ENCODE assay signal across 20 cellular contexts in genomic region chrX:3443186-3443585, GRCh38.
DNase-seq lines count a peak whose midpoint lies in the region; ATAC-seq and TF ChIP-seq lines count a peak whose summit lies in the region.
"Had no signal": no experiment of that assay in that cellular context is flagged by ENCODE, and none has a peak within 500 bp of the region (broad histone marks: within the 10 kb centered on the region; RNA-seq: fewer than 3 reads in every experiment).

No MANE protein-coding gene starts in this region.

- H3K36me3 ChIP-seq in SK-N-SH (replicated peaks in 1 of 2; ENCODE audit: control insufficient read depth in 1 of 2, insufficient read depth in 2 of 2, low read length in 1 of 2) = no peaks in the 10 kb centered on the region
- H3K36me3 ChIP-seq: HAP-1 had no signal

- H3K36me3 Mint-ChIP-seq in naive thymus-derived CD8-positive, alpha-beta T cell = peaks cover 0 to 5% (median 0%) of the 10 kb centered on the region in 3 donors

- no peak overlapping the region for H3K27ac ChIP-seq in right cardiac atrium (ENCODE audit: low read length)
- H3K27ac ChIP-seq in SK-N-SH (ENCODE audit: low read depth in 2 of 2, low read length in 1 of 2) = no peak overlapping the region
- H3K27ac ChIP-seq: A549, GM23248 had no signal

- H4K20me1 ChIP-seq in SK-N-SH (ENCODE audit: insufficient read depth) = no peaks in the 10 kb centered on the region

- no peak overlapping the region for H2AFZ ChIP-seq in SK-N-SH (ENCODE audit: low read depth)
- H2AFZ ChIP-seq: GM23248 had no signal

- H3K27ac Mint-ChIP-seq in naive thymus-derived CD8-positive, alpha-beta T cell = no peak overlapping the region
- H3K27ac Mint-ChIP-seq: CD4-positive, alpha-beta T cell had no signal

- no peaks in the 10 kb centered on the region for H3K79me2 ChIP-seq in SK-N-SH (ENCODE audit: insufficient read depth)

- H3K9me3 Mint-ChIP-seq in naive thymus-derived CD8-positive, alpha-beta T cell = peaks cover 0 to 15% (median 0%) of the 10 kb centered on the region in 9 donors
- H3K9me3 Mint-ChIP-seq: CD4-positive, alpha-beta T cell had no signal

- no peaks in the 10 kb centered on the region for H3K4me1 ChIP-seq in right cardiac atrium (ENCODE audit: control insufficient read depth, insufficient read depth, low read length)
- H3K4me1 ChIP-seq in SK-N-SH (ENCODE audit: control insufficient read depth in 1 of 2, insufficient read depth in 2 of 2, low read depth in 1 of 2, low read length in 1 of 2) = no peaks in the 10 kb centered on the region
- H3K4me1 ChIP-seq: A549, HAP-1 had no signal

- H3F3A ChIP-seq in SK-N-SH (replicated peaks; ENCODE audit: insufficient read depth) = no peaks in the 10 kb centered on the region

- CTCF ChIA-PET in SK-N-SH (lab: Yijun Ruan, JAX) = no interaction called here

- intact Hi-C loops in left ventricle myocardium superior (cut with micrococcal nuclease) = no loop called here
- intact Hi-C loops in right cardiac atrium (cut with DNase I) = no loop called here

- no peak overlapping the region for H3K4me2 ChIP-seq in SK-N-SH
- H3K4me2 ChIP-seq: A549 had no signal

- H3K9ac ChIP-seq in SK-N-SH = no peak overlapping the region
- H3K9ac ChIP-seq: GM23248 had no signal

- H3K27me3 ChIP-seq in right cardiac atrium (ENCODE audit: control insufficient read depth, insufficient read depth) (no peaks in the 10 kb centered on the region), SK-N-SH (ENCODE audit: insufficient read depth) (no peaks in the 10 kb centered on the region)

- H3K4me3 Mint-ChIP-seq in naive thymus-derived CD8-positive, alpha-beta T cell = no peak overlapping the region
- H3K4me3 Mint-ChIP-seq: CD4-positive, alpha-beta T cell had no signal

- 28% methylated on average over 4 of the region's 4 CpGs for WGBS in right cardiac atrium
- WGBS in SK-N-SH (ENCODE audit: low lambda C conversion rate) = 4% methylated on average over 4 of the region's 4 CpGs

- ATAC-seq in left ventricle myocardium superior (peak; percentile 37), right cardiac atrium (no peak)
- ATAC-seq in naive thymus-derived CD8-positive, alpha-beta T cell = no peak
- ATAC-seq: A549, HepG2, PC-3 had no signal

- no peak for DNase-seq in left ventricle myocardium superior
- DNase-seq in right cardiac atrium = no peak
- peak; percentile 95 for DNase-seq in NCI-H524 treated with DMSO at 0.1 percent for 48 hours (lab: John Stamatoyannopoulos, UW)
- DNase-seq in islet precursor cell = peak; percentile 60
- DNase-seq in nucleus accumbens (lab: John Stamatoyannopoulos, UW) = no peak
- DNase-seq in naive thymus-derived CD8-positive, alpha-beta T cell = no peak
- no peak for DNase-seq in SK-N-SH
- DNase-seq: CD4-positive, alpha-beta T cell; DMS79; GM23248; KBM-7; NCI-H1105 treated with DMSO at 0.1 percent for 48 hours; NCI-H187; NCI-H774; PC-3; RPMI8226; SHP77 treated with DMSO at 0.1 percent for 48 hours had no signal

- no peaks in the 10 kb centered on the region for H3K9me2 ChIP-seq in SK-N-SH

- peaks cover 0 to 8% (median 5%) of the 10 kb centered on the region in 5 donors for H3K27me3 Mint-ChIP-seq in naive thymus-derived CD8-positive, alpha-beta T cell
- H3K27me3 Mint-ChIP-seq: CD4-positive, alpha-beta T cell had no signal

- POLR2A ChIA-PET in naive thymus-derived CD8-positive, alpha-beta T cell (lab: Charles Lee) = no interaction called here
- POLR2A ChIA-PET in SK-N-SH (lab: Yijun Ruan, JAX) = no interaction called here

- H3K4me1 Mint-ChIP-seq in naive thymus-derived CD8-positive, alpha-beta T cell = no peaks in the 10 kb centered on the region

- no peak for TF ChIP-seq EP300 in SK-N-SH (IDR thresholded peaks at IDR 0.05; ENCODE audit: borderline replicate concordance in 1 of 2, low read depth in 1 of 2, low read length in 1 of 2)

- no peak for TF ChIP-seq RAD21 in SK-N-SH (IDR thresholded peaks at IDR 0.05; ENCODE audit: low read length)

- TF ChIP-seq CTCF in SK-N-SH (IDR thresholded peaks at IDR 0.05) = no peak

- H3K9me3 ChIP-seq in right cardiac atrium (ENCODE audit: control insufficient read depth, low read length) = no peaks in the 10 kb centered on the region
- no peaks in the 10 kb centered on the region for H3K9me3 ChIP-seq in SK-N-SH
- H3K9me3 ChIP-seq: A549, HAP-1 had no signal

- H3K4me3 ChIP-seq in right cardiac atrium (ENCODE audit: low read length) = no peak overlapping the region
- H3K4me3 ChIP-seq in SK-N-SH (ENCODE audit: low read depth in 2 of 2, low read length in 1 of 2) = no peak overlapping the region
- H3K4me3 ChIP-seq: A549, GM23248, HAP-1 had no signal

TF ChIP-seq in SK-N-SH, 30 proteins besides CTCF, POLR2A, EP300 and RAD21:
- TF ChIP-seq EZH2phosphoT487 (IDR thresholded peaks at IDR 0.05; ENCODE audit: borderline replicate concordance, low read depth) (no peak), MXI1 (IDR thresholded peaks at IDR 0.05; ENCODE audit: low read depth, low read length) (no peak), NRF1 (IDR thresholded peaks at IDR 0.05; ENCODE audit: low read depth, low read length) (no peak), GABPA (IDR thresholded peaks at IDR 0.05; ENCODE audit: low read depth) (no peak), TEAD4 (IDR thresholded peaks at IDR 0.05; ENCODE audit: borderline replicate concordance, insufficient read depth) (no peak), CHD2 (IDR thresholded peaks at IDR 0.05; ENCODE audit: low read length, partially characterized antibody) (no peak), REST (IDR thresholded peaks at IDR 0.05; ENCODE audit: low read depth, low read length) (no peak)

Comparison
In these comparisons a context has a peak if more than half of its experiments do, and no peak if none do; other contexts are left out.
1. DNase-seq: peak in NCI-H524 treated with DMSO at 0.1 percent for 48 hours (single experiment) and islet precursor cell (single experiment); none in left ventricle myocardium superior (single experiment), right cardiac atrium (0 of 3), nucleus accumbens (0 of 56), naive thymus-derived CD8-positive, alpha-beta T cell (0 of 10) and SK-N-SH (single experiment).